In genomic region chr3:70531063-70531657, GRCh38 we compare ENCODE assay signal across 8 cellular contexts.
DNase-seq lines count a peak whose midpoint lies in the region; ATAC-seq, FAIRE-seq and TF ChIP-seq lines count a peak whose summit lies in the region.

No MANE protein-coding gene starts in this region.

- TF ChIP-seq CTCF in C4-2B (conservative IDR thresholded peaks at IDR 0.05) (peak; percentile 81), astrocyte (IDR thresholded peaks at IDR 0.05; ENCODE audit: insufficient read depth, low read depth, low read length) (peak; percentile 60), HepG2 (CRISPR knock-in tag; IDR thresholded peaks at IDR 0.05) (peak; percentile 44), GM13976 (IDR thresholded peaks at IDR 0.05; ENCODE audit: borderline replicate concordance, control extremely low read depth, extremely low read depth, insufficient read depth, missing control alignments) (no peak)

- H2AFZ ChIP-seq in astrocyte (ENCODE audit: low read depth, low read length), result no peak overlapping the region
- H2AFZ ChIP-seq in HepG2 (ENCODE audit: low read length), result no peak overlapping the region

- no peaks in the 10 kb centered on the region for H3K4me1 Mint-ChIP-seq in astrocyte (ENCODE audit: low read depth, unreplicated experiment)

- no peak for ATAC-seq in HepG2
- no peak for ATAC-seq in GM21390 (IDR thresholded peaks at IDR 0.05; ENCODE audit: unreplicated experiment)
- no peak for ATAC-seq in GM18505 (IDR thresholded peaks at IDR 0.05; ENCODE audit: unreplicated experiment)

- no peak for TF ChIP-seq RAD21 in HepG2 (CRISPR knock-in tag; IDR thresholded peaks at IDR 0.05)

- WGBS in HepG2 (ENCODE audit: low lambda C conversion rate), result 2% methylated on average over 4 of the region's 4 CpGs

- BruUV-seq in HepG2 (replicated peaks; lab: Mats Ljungman, UMichigan), result no TSS peak

- H3K4me1 ChIP-seq in astrocyte (ENCODE audit: insufficient read depth, low read length) (no peaks in the 10 kb centered on the region), HepG2 (ENCODE audit: insufficient read depth, low read length) (no peaks in the 10 kb centered on the region)

- peak; percentile 14 for DNase-seq in HTR-8/SVneo (ENCODE audit: insufficient read length, low spot score)
- DNase-seq in astrocyte (ENCODE audit: low read depth), result peak; percentile 11
- DNase-seq in HepG2 (ENCODE audit: low spot score), result peak; percentile 4
- DNase-seq in NCI-H2227 (lab: John Stamatoyannopoulos, UW; ENCODE audit: unreplicated experiment), result no peak
- DNase-seq in GM13976 (ENCODE audit: low spot score), result no peak

- H4K20me1 ChIP-seq in astrocyte (ENCODE audit: insufficient read depth, low read length) (no peaks in the 10 kb centered on the region), HepG2 (ENCODE audit: insufficient read depth, low read length) (no peaks in the 10 kb centered on the region)

- intact Hi-C loops in HepG2 (cut with micrococcal nuclease; ENCODE audit: unreplicated experiment), result loop anchor here (1.0 kb wide), 3 partner anchors 1055 to 1150 kb away; no protein-coding TSS in a partner anchor

- TF ChIP-seq EP300 in HepG2 (IDR thresholded peaks at IDR 0.05; ENCODE audit: low read depth in 2 of 2, low read length in 2 of 2) (no peak), HepG2 (CRISPR knock-in tag; IDR thresholded peaks at IDR 0.05; ENCODE audit: borderline replicate concordance) (no peak)

- no peak overlapping the region for H3K27ac Mint-ChIP-seq in astrocyte (ENCODE audit: unreplicated experiment)

- H3K79me2 ChIP-seq in astrocyte (ENCODE audit: insufficient read depth, low read length) (no peaks in the 10 kb centered on the region), HepG2 (ENCODE audit: insufficient read depth, low read length) (no peaks in the 10 kb centered on the region)

- in situ Hi-C loops in HepG2 (cut with HindIII; ENCODE audit: extremely low pct_ligation_motif_present, low pct_unique_long_range_greater_than_20kb) (no loop called here), GM13976 (cut with MboI; ENCODE audit: low sequenced_read_pairs, unreplicated experiment) (no loop called here)

- H3K27me3 ChIP-seq in astrocyte (ENCODE audit: insufficient read depth, low read length), result no peaks in the 10 kb centered on the region
- H3K27me3 ChIP-seq in HepG2 (ENCODE audit: control insufficient read depth in 1 of 2, insufficient read depth in 2 of 2, low read length in 2 of 2), result peaks cover 0 to 1% of the 10 kb centered on the region in 2 experiments; a peak in 1 of 5 replicates

- H3K9ac ChIP-seq in astrocyte (ENCODE audit: low read length) (no peak overlapping the region), HepG2 (ENCODE audit: insufficient read depth, low read depth, low read length) (no peak overlapping the region)

- H3K27ac ChIP-seq in C4-2B (no peak overlapping the region), astrocyte (ENCODE audit: low read depth, low read length) (no peak overlapping the region), HepG2 (ENCODE audit: extremely low read length, insufficient read depth, low read length) (no peak overlapping the region)

- H3K36me3 ChIP-seq in astrocyte (ENCODE audit: insufficient read depth, low read length), result no peaks in the 10 kb centered on the region
- no peaks in the 10 kb centered on the region for H3K36me3 ChIP-seq in HepG2 (replicated peaks in 1 of 2; ENCODE audit: control insufficient read depth in 1 of 2, insufficient read depth in 2 of 2, low read length in 2 of 2)

- POLR2A ChIA-PET in HepG2 (lab: Yijun Ruan, JAX), result no interaction called here

- H3K9me3 ChIP-seq in astrocyte (ENCODE audit: insufficient read depth, low read depth, low read length), result no peaks in the 10 kb centered on the region
- H3K9me3 ChIP-seq in HepG2 (ENCODE audit: low read length), result no peaks in the 10 kb centered on the region

- no peaks in the 10 kb centered on the region for H3K36me3 Mint-ChIP-seq in astrocyte (ENCODE audit: low read depth, unreplicated experiment)

- peaks cover under 1% of the 10 kb centered on the region for H3K27me3 Mint-ChIP-seq in astrocyte (ENCODE audit: low read depth, unreplicated experiment)

- TF ChIP-seq POLR2A in HepG2 (IDR thresholded peaks at IDR 0.05; ENCODE audit: insufficient read depth in 1 of 2, low read depth in 2 of 2, low read length in 2 of 2) (no peak), GM18505 (IDR thresholded peaks at IDR 0.05; ENCODE audit: borderline replicate concordance, extremely low read depth, insufficient read depth, insufficient read length) (no peak)

- no peaks in the 10 kb centered on the region for H3K9me3 Mint-ChIP-seq in astrocyte (ENCODE audit: unreplicated experiment)

- FAIRE-seq in HTR-8/SVneo (lab: Jason Lieb, UNC) (no peak), astrocyte (lab: Jason Lieb, UNC) (no peak), HepG2 (lab: Jason Lieb, UNC) (peak; percentile 39)

- H3K4me3 ChIP-seq in astrocyte (ENCODE audit: insufficient read depth, low read depth, low read length) (no peak overlapping the region), HepG2 (replicated peaks in 1 of 3; ENCODE audit: insufficient read depth in 1 of 3, low read depth in 2 of 3, low read length in 3 of 3) (no peak overlapping the region)

- CTCF ChIA-PET in HepG2 (lab: Yijun Ruan, JAX; ENCODE audit: low intra/inter-chr PET ratio, low total read pairs), result interaction anchor here (1.6 kb wide), 1 partner anchor 1122 kb away, joined by 10 read pairs; no protein-coding TSS in a partner anchor

- no peak overlapping the region for H3K4me3 Mint-ChIP-seq in astrocyte (ENCODE audit: unreplicated experiment)

- H3K4me2 ChIP-seq in astrocyte (ENCODE audit: low read length) (no peak overlapping the region), HepG2 (ENCODE audit: low read depth, low read length) (no peak overlapping the region)

TF ChIP-seq in HepG2, 621 proteins besides CTCF, POLR2A, EP300 and RAD21:
- TF ChIP-seq STAG1 (CRISPR knock-in tag; IDR thresholded peaks at IDR 0.05) (peak; percentile 65), ZFP62 (CRISPR knock-in tag; IDR thresholded peaks at IDR 0.05) (no peak), ZNF710 (CRISPR knock-in tag; IDR thresholded peaks at IDR 0.05; ENCODE audit: borderline replicate concordance) (no peak), SMC3 (IDR thresholded peaks at IDR 0.05; ENCODE audit: low read length) (peak; percentile 40; the same call in 1 of the 2 replicates)

Comparison
In these comparisons a context has a peak if more than half of its experiments do, and no peak if none do; other contexts are left out.
1. DNase-seq: peak in HTR-8/SVneo (single experiment), astrocyte (single experiment) and HepG2 (single experiment); none in NCI-H2227 (single experiment) and GM13976 (single experiment).